11 cellular contexts compared by ENCODE assay signal in genomic region chr19:6532244-6532999, GRCh38. TPM values are rescaled to one million over a fixed set of nuclear protein-coding genes. Genes with fewer than 3 reads are reported as not detected.
DNase-seq lines count a peak whose midpoint lies in the region; ATAC-seq and TF ChIP-seq lines count a peak whose summit lies in the region.
"Had no signal": no experiment of that assay in that cellular context is flagged by ENCODE, and none has a peak within 500 bp of the region (broad histone marks: within the 10 kb centered on the region; RNA-seq: fewer than 3 reads in every experiment).

No MANE protein-coding gene starts in this region.

- no peak overlapping the region for H2AK9ac ChIP-seq in IMR-90 (replicated peaks; ENCODE audit: low read depth, low read length, poor library complexity)

- H2BK20ac ChIP-seq in IMR-90 (ENCODE audit: low read depth, low read length), result no peak overlapping the region

- no peak overlapping the region for H3K4me2 ChIP-seq in IMR-90 (ENCODE audit: low read depth, low read length)
- peak overlapping the region; percentile 7 for H3K4me2 ChIP-seq in mesendoderm (ENCODE audit: low read length)

- no peak overlapping the region for H3K4ac ChIP-seq in IMR-90 (ENCODE audit: low read depth, low read length)
- H3K4ac ChIP-seq in mesendoderm (ENCODE audit: low read depth, low read length), result no peak overlapping the region

- ATAC-seq in IMR-90 (ENCODE audit: low read depth) (no peak), GM18907 (IDR thresholded peaks at IDR 0.05; ENCODE audit: unreplicated experiment) (no peak), HG03139 (IDR thresholded peaks at IDR 0.05; ENCODE audit: unreplicated experiment) (no peak)
- no peak for ATAC-seq in activated T-cell treated with anti-CD3 and anti-CD28 coated beads, Interleukin-2, amount 50 U/mL, for 72 hours (replicated peaks in 1 of 2)

- in situ Hi-C loops in IMR-90 (cut with MboI; ENCODE audit: low sequenced_read_pairs), result no loop called here

- no peak for DNase-seq in Caco-2
- no peak for DNase-seq in IMR-90
- peak in 1 of 2 donors; percentile 23 for DNase-seq in activated T-cell treated with anti-CD3 and anti-CD28 coated beads, Interleukin-2, amount 50 U/mL, for 72 hours
- no peak for DNase-seq in mesendoderm
- no peak for DNase-seq in NCI-H345 treated with DMSO at 0.1 percent for 48 hours (lab: John Stamatoyannopoulos, UW; ENCODE audit: unreplicated experiment)
- no peak for DNase-seq in NCI-H524 treated with DMSO at 0.1 percent for 48 hours (lab: John Stamatoyannopoulos, UW)
- DNase-seq: cerebellar nuclear complex, NCI-H345 had no signal

- BruUV-seq in Caco-2 (replicated peaks; lab: Mats Ljungman, UMichigan) (TSS peak; percentile 66), IMR-90 (replicated peaks; lab: Mats Ljungman, UMichigan) (no TSS peak)

- H3K9me1 ChIP-seq in IMR-90 (ENCODE audit: insufficient read depth, low read length), result no peaks in the 10 kb centered on the region

- intact Hi-C loops in Caco-2 (cut with micrococcal nuclease; ENCODE audit: unreplicated experiment), result no loop called here
- intact Hi-C loops in IMR-90 (cut with micrococcal nuclease), result loop anchor here (5.0 kb wide), 1 partner anchor 205 kb away; the partner anchor contains the start of genes GPR108 and TRIP10

- no peak overlapping the region for H2AK5ac ChIP-seq in IMR-90 (ENCODE audit: low read depth, low read length)
- H2AK5ac ChIP-seq in mesendoderm (ENCODE audit: low read length), result peak overlapping the region; percentile 88

- H3K36me3 Mint-ChIP-seq in Caco-2 (ENCODE audit: insufficient read depth, unreplicated experiment), result peaks cover 12% of the 10 kb centered on the region
- peaks cover 2 to 11% of the 10 kb centered on the region in 2 donors for H3K36me3 Mint-ChIP-seq in activated T-cell treated with anti-CD3 and anti-CD28 coated beads, Interleukin-2, amount 50 U/mL, for 72 hours (ENCODE audit: insufficient read depth in 2 of 2)

- H4K8ac ChIP-seq in IMR-90 (ENCODE audit: low read depth in 2 of 2, low read length in 2 of 2), result no peak overlapping the region
- H4K8ac ChIP-seq in mesendoderm (ENCODE audit: low read depth, low read length), result no peak overlapping the region

- H3K27ac ChIP-seq in IMR-90 (ENCODE audit: insufficient read depth, low read length), result no peak overlapping the region
- no peak overlapping the region for H3K27ac ChIP-seq in mesendoderm (ENCODE audit: low read depth, low read length)
- H3K27ac ChIP-seq: parathyroid adenoma had no signal

- H4K5ac ChIP-seq in IMR-90 (ENCODE audit: low read depth, low read length) (no peak overlapping the region), mesendoderm (ENCODE audit: low read length) (no peak overlapping the region)

- H2BK120ac ChIP-seq in IMR-90 (ENCODE audit: low read depth, low read length) (no peak overlapping the region), mesendoderm (ENCODE audit: low read depth, low read length) (no peak overlapping the region)

- H3K27me3 Mint-ChIP-seq in Caco-2 (ENCODE audit: insufficient read depth, unreplicated experiment), result peaks cover 3% of the 10 kb centered on the region
- peaks cover 45% of the 10 kb centered on the region for H3K27me3 Mint-ChIP-seq in activated T-cell treated with anti-CD3 and anti-CD28 coated beads, Interleukin-2, amount 50 U/mL, for 72 hours (ENCODE audit: low read depth)

- H3K18ac ChIP-seq in IMR-90 (ENCODE audit: low read depth, low read length) (no peak overlapping the region), mesendoderm (ENCODE audit: low read length) (peak overlapping the region; percentile 0)

- H3K23ac ChIP-seq in IMR-90 (ENCODE audit: low read depth, low read length) (no peak overlapping the region), mesendoderm (ENCODE audit: low read length) (no peak overlapping the region)

- H3K27me3 ChIP-seq in Caco-2 (replicated peaks; ENCODE audit: control insufficient read depth, insufficient read depth, low read length) (no peaks in the 10 kb centered on the region), IMR-90 (ENCODE audit: control insufficient read depth, insufficient read depth, low read length) (peaks cover 15% of the 10 kb centered on the region; the same call in 1 of the 2 replicates), mesendoderm (ENCODE audit: insufficient read depth, low read length, poor library complexity) (peaks cover 10% of the 10 kb centered on the region)

- dilution Hi-C loops in IMR-90 (cut with HindIII; ENCODE audit: low sequenced_read_pairs, unreplicated experiment), result no loop called here

- no peak for TF ChIP-seq RAD21 in IMR-90 (IDR thresholded peaks at IDR 0.05; ENCODE audit: low read length)

- H4K91ac ChIP-seq in IMR-90 (ENCODE audit: insufficient read depth, low read depth, low read length), result no peak overlapping the region

- POLR2A ChIA-PET in Caco-2 (lab: Charles Lee) (no interaction called here), IMR-90 (lab: Charles Lee; ENCODE audit: unreplicated experiment) (no interaction called here)

- no peak for TF ChIP-seq POLR2A in IMR-90 (IDR thresholded peaks at IDR 0.05; ENCODE audit: low read depth, low read length)

- H2BK5ac ChIP-seq in IMR-90 (ENCODE audit: low read depth, low read length, poor library complexity, severe bottlenecking), result peak overlapping the region; percentile 78
- peak overlapping the region; percentile 7 for H2BK5ac ChIP-seq in mesendoderm (ENCODE audit: low read length)

- no peak overlapping the region for H3K14ac ChIP-seq in IMR-90 (replicated peaks; ENCODE audit: low read depth, low read length)

- no peak overlapping the region for H2AFZ ChIP-seq in IMR-90 (replicated peaks; ENCODE audit: low read length, poor library complexity)
- H2AFZ ChIP-seq: parathyroid adenoma had no signal

- no peaks in the 10 kb centered on the region for H3K79me1 ChIP-seq in IMR-90 (ENCODE audit: low read depth in 1 of 2, low read length in 2 of 2)
- no peaks in the 10 kb centered on the region for H3K79me1 ChIP-seq in mesendoderm (ENCODE audit: low read length)

- no peak overlapping the region for H3K27ac Mint-ChIP-seq in Caco-2 (ENCODE audit: unreplicated experiment)
- H3K27ac Mint-ChIP-seq in activated T-cell treated with anti-CD3 and anti-CD28 coated beads, Interleukin-2, amount 50 U/mL, for 72 hours, result peak overlapping the region; percentile 49

- H3K56ac ChIP-seq in IMR-90 (ENCODE audit: extremely low read depth, insufficient read depth, low read length) (no peak overlapping the region), mesendoderm (ENCODE audit: low read length) (peak overlapping the region; percentile 76)

- H3K36me3 ChIP-seq in Caco-2 (ENCODE audit: control insufficient read depth, insufficient read depth, low read length), result no peaks in the 10 kb centered on the region
- no peaks in the 10 kb centered on the region for H3K36me3 ChIP-seq in IMR-90 (ENCODE audit: control insufficient read depth, insufficient read depth, low read length)
- no peaks in the 10 kb centered on the region for H3K36me3 ChIP-seq in mesendoderm (ENCODE audit: control insufficient read depth, insufficient read depth, low read length)

- H3K9me3 ChIP-seq in Caco-2 (no peaks in the 10 kb centered on the region), IMR-90 (ENCODE audit: control insufficient read depth, insufficient read depth, low read length) (0 out of 2 replicates have a peak, but pooled peaks cover 2% of the 10 kb centered on the region)

- CTCF ChIA-PET in Caco-2 (lab: Charles Lee) (no interaction called here), IMR-90 (lab: Yijun Ruan, JAX) (no interaction called here)

- TF ChIP-seq CTCF in Caco-2 (IDR thresholded peaks at IDR 0.05; ENCODE audit: insufficient read depth in 1 of 2, low read depth in 1 of 2, low read length in 1 of 2, severe bottlenecking in 1 of 2, unreplicated experiment in 1 of 2) (no peak), IMR-90 (conservative IDR thresholded peaks at IDR 0.05; ENCODE audit: low read depth, low read length) (no peak)

- no peaks in the 10 kb centered on the region for H4K20me1 ChIP-seq in IMR-90 (ENCODE audit: insufficient read depth, low read length)

- H3K4me3 ChIP-seq in Caco-2 (ENCODE audit: low read depth, low read length), result no peak overlapping the region
- H3K4me3 ChIP-seq in IMR-90 (ENCODE audit: insufficient read depth, low read depth, low read length), result no peak overlapping the region
- H3K4me3 ChIP-seq in mesendoderm (ENCODE audit: low read length), result no peak overlapping the region

- peaks cover 12% of the 10 kb centered on the region for H3K4me1 Mint-ChIP-seq in Caco-2 (ENCODE audit: low read depth, unreplicated experiment)
- H3K4me1 Mint-ChIP-seq in activated T-cell treated with anti-CD3 and anti-CD28 coated beads, Interleukin-2, amount 50 U/mL, for 72 hours (ENCODE audit: low read depth), result peaks cover 56% of the 10 kb centered on the region

- peaks cover 9% of the 10 kb centered on the region for H3K9me3 Mint-ChIP-seq in Caco-2 (ENCODE audit: unreplicated experiment)
- H3K9me3 Mint-ChIP-seq in activated T-cell treated with anti-CD3 and anti-CD28 coated beads, Interleukin-2, amount 50 U/mL, for 72 hours, result no peaks in the 10 kb centered on the region

- H3K4me1 ChIP-seq in Caco-2, result 0 out of 2 replicates have a peak, but pooled peaks cover 6% of the 10 kb centered on the region
- H3K4me1 ChIP-seq in IMR-90 (ENCODE audit: control insufficient read depth, insufficient read depth, low read length), result no peaks in the 10 kb centered on the region
- H3K4me1 ChIP-seq in mesendoderm (ENCODE audit: control insufficient read depth, low read depth, low read length), result peaks cover 6% of the 10 kb centered on the region

- H3K79me2 ChIP-seq in mesendoderm (ENCODE audit: control insufficient read depth, insufficient read depth, low read length), result no peaks in the 10 kb centered on the region
- H3K79me2 ChIP-seq: parathyroid adenoma had no signal

- no peak overlapping the region for H2BK15ac ChIP-seq in IMR-90 (ENCODE audit: low read depth, low read length)
- H2BK15ac ChIP-seq in mesendoderm (replicated peaks; ENCODE audit: low read depth), result no peak overlapping the region

- no peak overlapping the region for H3K9ac ChIP-seq in IMR-90 (ENCODE audit: low read depth, low read length)
- H3K9ac ChIP-seq in mesendoderm (ENCODE audit: low read length), result peak overlapping the region; percentile 33
- H3K9ac ChIP-seq: parathyroid adenoma had no signal

- WGBS in IMR-90 (ENCODE audit: extremely low coverage in 2 of 2, insufficient read length in 1 of 2), 2 experiments, result 65% methylated on average over 6 of the region's 31 CpGs; no CpG with 5 or more reads in 1 of the 2 experiments
- no CpG with 5 or more reads among the region's 31 CpGs for WGBS in mesendoderm (ENCODE audit: extremely low coverage, insufficient coverage, low lambda C conversion rate)

- peak overlapping the region; percentile 84 for H3K4me3 Mint-ChIP-seq in Caco-2 (ENCODE audit: unreplicated experiment)
- peak overlapping the region; percentile 82 to 85 for H3K4me3 Mint-ChIP-seq in activated T-cell treated with anti-CD3 and anti-CD28 coated beads, Interleukin-2, amount 50 U/mL, for 72 hours

RNA-seq across cellular contexts. Expression of gene TNFSF9, which starts 1.6 kb away (rescaled TPM):
- total RNA-seq in Caco-2 (2022) (0.77 and 1.3 TPM in 2 replicates), IMR-90 (2012; rRNA removed) (not detected in 2 replicates)
- 0.10 and 0.11 TPM in 2 replicates for polyA plus RNA-seq in IMR-90 (2012; rRNA removed)
- 0.18 and 0.19 TPM in 2 replicates for polyA plus RNA-seq in IMR-90 (2012; cell fraction: cytosol; rRNA removed)
- 0.07 and 0.12 TPM in 2 replicates for polyA plus RNA-seq in IMR-90 (2012; cell fraction: nucleus; rRNA removed; ENCODE audit: low replicate concordance)
- 1 to 10 TPM; 3.4 to 6.3 TPM for total RNA-seq in activated T-cell treated with anti-CD3 and anti-CD28 coated beads, Interleukin-2, amount 50 U/mL, for 72 hours
- polyA plus RNA-seq in mesendoderm (2013, experiment 1 of 2), result 1.6 TPM
- polyA plus RNA-seq in mesendoderm (2013, experiment 2 of 2), result 1.8 TPM

RNA-seq across cellular contexts. Expression of gene TUBB4A, which starts 30.3 kb away (rescaled TPM):
- total RNA-seq in Caco-2 (2022), result 3.8 and 6.0 TPM in 2 replicates
- not detected in 2 replicates for total RNA-seq in IMR-90 (2012; rRNA removed)
- polyA plus RNA-seq in IMR-90 (2012; rRNA removed), result not detected in 2 replicates
- polyA plus RNA-seq in IMR-90 (2012; cell fraction: cytosol; rRNA removed), result not detected in 2 replicates
- not detected in 2 replicates for polyA plus RNA-seq in IMR-90 (2012; cell fraction: nucleus; rRNA removed; ENCODE audit: low replicate concordance)
- 10 to 100 TPM in 1 of 2 donors, 1 to 10 TPM in 1; 8.7 to 11.9 TPM for total RNA-seq in activated T-cell treated with anti-CD3 and anti-CD28 coated beads, Interleukin-2, amount 50 U/mL, for 72 hours
- 3.9 TPM for polyA plus RNA-seq in mesendoderm (2013, experiment 1 of 2)
- 3.7 TPM for polyA plus RNA-seq in mesendoderm (2013, experiment 2 of 2)

RNA-seq across cellular contexts. Expression of gene DENND1C, which starts 50.8 kb away (rescaled TPM):
- 3.5 and 4.4 TPM in 2 replicates for total RNA-seq in Caco-2 (2022)
- total RNA-seq in IMR-90 (2012; rRNA removed), result not detected in 2 replicates
- not detected in 2 replicates for polyA plus RNA-seq in IMR-90 (2012; rRNA removed)
- polyA plus RNA-seq in IMR-90 (2012; cell fraction: cytosol; rRNA removed), result not detected in 2 replicates
- 0.12 and 0.32 TPM in 2 replicates for polyA plus RNA-seq in IMR-90 (2012; cell fraction: nucleus; rRNA removed; ENCODE audit: low replicate concordance)
- total RNA-seq in activated T-cell treated with anti-CD3 and anti-CD28 coated beads, Interleukin-2, amount 50 U/mL, for 72 hours, result 100 to 1,000 TPM in 1 of 2 donors, 10 to 100 TPM in 1; 92.1 to 105 TPM
- polyA plus RNA-seq in mesendoderm (2013, experiment 1 of 2), result 1.5 TPM
- 1.5 TPM for polyA plus RNA-seq in mesendoderm (2013, experiment 2 of 2)

RNA-seq across cellular contexts. Expression of gene CD70, which starts 58.5 kb away (rescaled TPM):
- total RNA-seq in Caco-2 (2022) (not detected in 2 replicates), IMR-90 (2012; rRNA removed) (not detected in 2 replicates)
- not detected in 2 replicates for polyA plus RNA-seq in IMR-90 (2012; rRNA removed)
- polyA plus RNA-seq in IMR-90 (2012; cell fraction: cytosol; rRNA removed), result not detected in 2 replicates
- not detected in 2 replicates for polyA plus RNA-seq in IMR-90 (2012; cell fraction: nucleus; rRNA removed; ENCODE audit: low replicate concordance)
- 10 to 100 TPM; 25.0 to 31.5 TPM for total RNA-seq in activated T-cell treated with anti-CD3 and anti-CD28 coated beads, Interleukin-2, amount 50 U/mL, for 72 hours
- 0.77 TPM for polyA plus RNA-seq in mesendoderm (2013, experiment 1 of 2)
- polyA plus RNA-seq in mesendoderm (2013, experiment 2 of 2), result 0.71 TPM

Comparison
In these comparisons a context has a peak if more than half of its experiments do, and no peak if none do; other contexts are left out.
1. RNA of gene DENND1C, which starts 50.8 kb away (total RNA-seq): 92.1 to 105 TPM in activated T-cell treated with anti-CD3 and anti-CD28 coated beads, Interleukin-2, amount 50 U/mL, for 72 hours; 3.5 to 4.4 TPM in Caco-2 and not detected in IMR-90; every median in the first group is over 10 times any median in the second.